ENCODE assay signal across 1 cellular context in the genomic region with DNA sequence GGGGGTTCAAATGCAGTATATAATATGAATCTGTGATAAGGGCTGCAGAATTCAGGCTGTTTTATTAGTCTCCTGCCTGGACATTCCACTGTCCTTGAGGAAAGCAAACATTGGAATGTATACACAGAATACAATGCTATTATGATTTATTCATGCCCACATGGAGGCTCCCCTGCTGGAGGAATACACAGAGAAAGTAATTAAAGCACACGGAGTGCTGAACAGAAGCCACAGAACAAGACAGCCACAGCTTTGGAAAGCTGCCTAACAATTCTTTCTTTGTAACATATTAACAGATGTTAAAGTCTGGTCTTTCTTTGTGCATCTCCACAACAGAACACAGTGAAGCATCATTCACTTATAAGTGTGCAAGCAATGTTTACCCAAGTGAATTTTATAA.
TF ChIP-seq lines count a peak whose summit lies in the region.

No MANE protein-coding gene starts in this region.

TF ChIP-seq in HEK293, 187 proteins besides CTCF, POLR2A, EP300 and RAD21 (continued from another document):
- TF ChIP-seq, protein P1, sequence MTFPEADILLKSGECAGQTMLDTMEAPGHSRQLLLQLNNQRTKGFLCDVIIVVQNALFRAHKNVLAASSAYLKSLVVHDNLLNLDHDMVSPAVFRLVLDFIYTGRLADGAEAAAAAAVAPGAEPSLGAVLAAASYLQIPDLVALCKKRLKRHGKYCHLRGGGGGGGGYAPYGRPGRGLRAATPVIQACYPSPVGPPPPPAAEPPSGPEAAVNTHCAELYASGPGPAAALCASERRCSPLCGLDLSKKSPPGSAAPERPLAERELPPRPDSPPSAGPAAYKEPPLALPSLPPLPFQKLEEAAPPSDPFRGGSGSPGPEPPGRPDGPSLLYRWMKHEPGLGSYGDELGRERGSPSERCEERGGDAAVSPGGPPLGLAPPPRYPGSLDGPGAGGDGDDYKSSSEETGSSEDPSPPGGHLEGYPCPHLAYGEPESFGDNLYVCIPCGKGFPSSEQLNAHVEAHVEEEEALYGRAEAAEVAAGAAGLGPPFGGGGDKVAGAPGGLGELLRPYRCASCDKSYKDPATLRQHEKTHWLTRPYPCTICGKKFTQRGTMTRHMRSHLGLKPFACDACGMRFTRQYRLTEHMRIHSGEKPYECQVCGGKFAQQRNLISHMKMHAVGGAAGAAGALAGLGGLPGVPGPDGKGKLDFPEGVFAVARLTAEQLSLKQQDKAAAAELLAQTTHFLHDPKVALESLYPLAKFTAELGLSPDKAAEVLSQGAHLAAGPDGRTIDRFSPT (tag by site-specific recombination; IDR thresholded peaks at IDR 0.05), result no peak
TF ChIP-seq in HEK293: peak in this region for 2.
